In the genomic region with DNA sequence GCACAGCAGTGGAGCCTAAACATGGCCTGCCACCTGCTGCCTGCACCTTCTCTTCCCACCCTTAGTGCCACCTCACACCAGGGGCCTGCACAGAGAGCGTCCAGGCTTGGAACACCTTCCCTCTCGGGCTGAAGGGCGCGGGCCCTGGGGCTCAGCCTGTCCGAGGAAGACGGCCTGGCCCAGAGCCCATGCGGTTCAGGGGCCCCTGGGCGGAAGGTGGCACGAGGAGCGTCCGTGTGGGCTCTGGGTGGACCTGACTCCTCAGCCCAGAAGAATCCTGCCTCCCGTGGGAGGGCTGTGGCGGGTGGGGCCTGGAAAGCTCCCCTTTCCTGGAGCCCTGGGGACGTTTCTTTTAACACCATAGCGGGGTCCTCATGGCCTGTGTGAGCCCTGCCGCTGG, we compare ENCODE assay signal across 25 cellular contexts. TPM values are rescaled to one million over a fixed set of nuclear protein-coding genes. Genes with fewer than 3 reads are reported as not detected.
DNase-seq lines count a peak whose midpoint lies in the region; ATAC-seq and TF ChIP-seq lines count a peak whose summit lies in the region.
"Had no signal": no experiment of that assay in that cellular context is flagged by ENCODE, and none has a peak within 500 bp of the region (broad histone marks: within the 10 kb centered on the region; RNA-seq: fewer than 3 reads in every experiment).

No MANE protein-coding gene starts in this region.

- H3K4me3 Mint-ChIP-seq in chondrocyte (ENCODE audit: unreplicated experiment): no peak overlapping the region
- H3K4me3 Mint-ChIP-seq: CD14-positive monocyte; CD4-positive, alpha-beta memory T cell; CD4-positive, CD25-positive, alpha-beta regulatory T cell; CD8-positive, alpha-beta memory T cell had no signal

- H3K27me3 ChIP-seq in aorta (ENCODE audit: control insufficient read depth in 1 of 2, insufficient read depth in 2 of 2, low read length in 1 of 2): no peaks in the 10 kb centered on the region
- H3K27me3 ChIP-seq in brain microvascular endothelial cell (replicated peaks): no peaks in the 10 kb centered on the region
- H3K27me3 ChIP-seq: BE2C, BLaER1 had no signal

- H3K27ac Mint-ChIP-seq in chondrocyte (ENCODE audit: unreplicated experiment): no peak overlapping the region

- 92 to 93% methylated on average over 16 of the region's 16 CpGs for WGBS in aorta, 2 donors

- H3K36me3 Mint-ChIP-seq in chondrocyte (ENCODE audit: low read depth): peaks cover 32% of the 10 kb centered on the region

- H3K36me3 ChIP-seq in aorta (ENCODE audit: control insufficient read depth in 1 of 2, insufficient read depth in 2 of 2, low read length in 1 of 2) (peaks cover 0 to 8% of the 10 kb centered on the region in 2 donors), brain microvascular endothelial cell (replicated peaks) (peaks cover 6% of the 10 kb centered on the region)
- H3K36me3 ChIP-seq: BE2C had no signal

- H3K27ac ChIP-seq in aorta (ENCODE audit: low read depth in 1 of 2, low read length in 2 of 2) (no peak overlapping the region), brain microvascular endothelial cell (no peak overlapping the region)
- H3K27ac ChIP-seq: 22Rv1, BLaER1 had no signal

- DNase-seq in activated effector memory CD4-positive, alpha-beta T cell treated with anti-CD3 and anti-CD28 coated beads, Interleukin-2, amount 50 U/mL, for 16 hours: peak; percentile 34
- DNase-seq in activated effector memory CD4-positive, alpha-beta T cell treated with Interleukin-2 at 50 U/mL for 16 hours: no peak
- DNase-seq in chondrocyte (ENCODE audit: low spot score) (peak; percentile 78), sciatic nerve (ENCODE audit: low spot score) (peak; percentile 54), aorta (peak; percentile 33 to 62), brain microvascular endothelial cell (no peak)
- DNase-seq: ACHN; BE2C; C1 segment of cervical spinal cord; CD4-positive, alpha-beta memory T cell; CD4-positive, CD25-positive, alpha-beta regulatory T cell; CD8-positive, alpha-beta memory T cell; COR-L47; DMS 273 treated with DMSO at 0.1 percent for 48 hours; DMS153; DMS53; DMS79; DND-41; EL; GDM1 had no signal

- no peaks in the 10 kb centered on the region for H3K4me1 ChIP-seq in aorta (ENCODE audit: control insufficient read depth in 1 of 2, insufficient read depth in 2 of 2, low read length in 2 of 2)
- H3K4me1 ChIP-seq: BE2C had no signal

- peaks cover 5% of the 10 kb centered on the region for H3K9me3 ChIP-seq in aorta (ENCODE audit: control insufficient read depth, low read length)
- H3K9me3 ChIP-seq: BE2C had no signal

- no peak for TF ChIP-seq CTCF in chondrocyte (IDR thresholded peaks at IDR 0.05)
- TF ChIP-seq CTCF in brain microvascular endothelial cell (IDR thresholded peaks at IDR 0.05; ENCODE audit: low read depth, low read length, missing control alignments): no peak

- no peaks in the 10 kb centered on the region for H3K27me3 Mint-ChIP-seq in chondrocyte (ENCODE audit: low read depth)
- H3K27me3 Mint-ChIP-seq: CD4-positive, alpha-beta memory T cell; CD4-positive, CD25-positive, alpha-beta regulatory T cell; CD8-positive, alpha-beta memory T cell had no signal

- in situ Hi-C loops in brain microvascular endothelial cell (cut with HindIII; ENCODE audit: low pct_ligation_motif_present, low sequenced_read_pairs): no loop called here

- no peak overlapping the region for H3K4me3 ChIP-seq in aorta (ENCODE audit: low read length in 2 of 2)
- H3K4me3 ChIP-seq in brain microvascular endothelial cell (ENCODE audit: low read depth, low read length): no peak overlapping the region
- H3K4me3 ChIP-seq: BLaER1, GM12878 had no signal

- intact Hi-C loops in sciatic nerve (cut with DNase I): no loop called here
- intact Hi-C loops in aorta (cut with DNase I): no loop called here

- no peak for ATAC-seq in sciatic nerve
- ATAC-seq in aorta (ENCODE audit: low FRiP score): no peak
- ATAC-seq in GM19324 (IDR thresholded peaks at IDR 0.05; ENCODE audit: low FRiP score, unreplicated experiment): no peak
- ATAC-seq: GM12878 had no signal

- H3K9me3 Mint-ChIP-seq in chondrocyte (ENCODE audit: low read depth): peaks cover 10% of the 10 kb centered on the region
- H3K9me3 Mint-ChIP-seq: CD8-positive, alpha-beta memory T cell had no signal

- H3K4me1 Mint-ChIP-seq in chondrocyte (ENCODE audit: low read depth): no peaks in the 10 kb centered on the region

RNA-seq across cellular contexts. Expression of gene DFFB, which starts 19.4 kb away (rescaled TPM):
- total RNA-seq in chondrocyte (5.8 to 8.2 TPM (median 7.3 TPM) in 3 replicates), sciatic nerve (9.3 TPM), aorta (10 to 100 TPM in 1 of 2 donors, 1 to 10 TPM in 1; 5.7 to 10.2 TPM)
- 1 to 10 TPM; 4.3 to 8.1 TPM for polyA plus RNA-seq in aorta

RNA-seq across cellular contexts. Expression of gene CEP104, which starts 19.7 kb away (rescaled TPM):
- total RNA-seq in chondrocyte (37.4 to 40.6 TPM (median 37.6 TPM) in 3 replicates), sciatic nerve (53.9 TPM), aorta (10 to 100 TPM; 47.8 to 53.6 TPM)
- 1 to 10 TPM; 8.1 to 8.5 TPM for polyA plus RNA-seq in aorta

RNA-seq across cellular contexts. Expression of gene C1orf174, which starts 23.4 kb away (rescaled TPM):
- total RNA-seq in chondrocyte (25.0 to 25.7 TPM (median 25.3 TPM) in 3 replicates), sciatic nerve (18.6 TPM), aorta (10 to 100 TPM; 16.7 to 19.8 TPM)
- 10 to 100 TPM; 12.6 to 15.6 TPM for polyA plus RNA-seq in aorta

Comparison
In these comparisons a context has a peak if more than half of its experiments do, and no peak if none do; other contexts are left out.
1. DNase-seq: peak in activated effector memory CD4-positive, alpha-beta T cell treated with anti-CD3 and anti-CD28 coated beads, Interleukin-2, amount 50 U/mL, for 16 hours (single experiment), chondrocyte (single experiment), sciatic nerve (single experiment) and aorta (2 of 2); none in activated effector memory CD4-positive, alpha-beta T cell treated with Interleukin-2 at 50 U/mL for 16 hours (single experiment) and brain microvascular endothelial cell (single experiment).